ENCODE assay signal across 10 cellular contexts in genomic region chr3:196219194-196219969, GRCh38. TPM values are rescaled to one million over a fixed set of nuclear protein-coding genes. Genes with fewer than 3 reads are reported as not detected.
DNase-seq lines count a peak whose midpoint lies in the region; ATAC-seq and TF ChIP-seq lines count a peak whose summit lies in the region.
"Had no signal": no experiment of that assay in that cellular context is flagged by ENCODE, and none has a peak within 500 bp of the region (broad histone marks: within the 10 kb centered on the region; RNA-seq: fewer than 3 reads in every experiment).

No MANE protein-coding gene starts in this region.

- peaks cover 5% of the 10 kb centered on the region for H3K27me3 Mint-ChIP-seq in activated T-helper 2 cell treated with anti-CD3 and anti-CD28 coated beads, Interferon-gamma antibody, Interleukin-2, Interleukin-4, amounts not matched to agents 10 μg/mL and 5 μg/mL and 100 μg/mL, durations not matched to agents 14 hours and 24 hours and 36 hours (ENCODE audit: low read depth)
- H3K27me3 Mint-ChIP-seq in type B pancreatic cell: peaks cover 3% of the 10 kb centered on the region

- intact Hi-C loops in PC-9 (cut with micrococcal nuclease; ENCODE audit: unreplicated experiment) (loop anchor here (5.0 kb wide), 1 partner anchor 118 kb away; the partner anchor contains the start of gene TM4SF19), ovary (cut with DNase I) (no loop called here)
- intact Hi-C loops in activated T-helper 2 cell treated with anti-CD3 and anti-CD28 coated beads, Interferon-gamma antibody, Interleukin-2, Interleukin-4, amounts not matched to agents 10 μg/mL and 5 μg/mL and 100 μg/mL, durations not matched to agents 14 hours and 24 hours and 36 hours (cut with micrococcal nuclease): loop anchor here (1.0 kb wide), 1 partner anchor 37 kb away; no protein-coding TSS in a partner anchor

- H3K4me3 Mint-ChIP-seq in activated T-helper 2 cell treated with anti-CD3 and anti-CD28 coated beads, Interferon-gamma antibody, Interleukin-2, Interleukin-4, amounts not matched to agents 10 μg/mL and 5 μg/mL and 100 μg/mL, durations not matched to agents 14 hours and 24 hours and 36 hours (ENCODE audit: low read depth): peak overlapping the region; percentile 59
- peak overlapping the region; percentile 1 for H3K4me3 Mint-ChIP-seq in type B pancreatic cell

- TF ChIP-seq CTCF in PC-9 (conservative IDR thresholded peaks at IDR 0.05) (no peak), fibroblast of the aortic adventitia (IDR thresholded peaks at IDR 0.05; ENCODE audit: insufficient read depth, low read length) (no peak), ovary (IDR thresholded peaks at IDR 0.05) (no peak), type B pancreatic cell (conservative IDR thresholded peaks at IDR 0.05) (no peak)

- no peaks in the 10 kb centered on the region for H3K9me3 ChIP-seq in PC-9 (ENCODE audit: insufficient read depth, low read depth)
- H3K9me3 ChIP-seq in ovary: no peaks in the 10 kb centered on the region

- H3K4me1 ChIP-seq in PC-9 (replicated peaks; ENCODE audit: insufficient read depth): peaks cover 12% of the 10 kb centered on the region
- H3K4me1 ChIP-seq in ovary (ENCODE audit: insufficient read depth): peaks cover 3% of the 10 kb centered on the region

- H3F3A ChIP-seq in PC-9 (ENCODE audit: insufficient read depth, low read depth): no peaks in the 10 kb centered on the region

- H3K9me3 Mint-ChIP-seq in activated T-helper 2 cell treated with anti-CD3 and anti-CD28 coated beads, Interferon-gamma antibody, Interleukin-2, Interleukin-4, amounts not matched to agents 10 μg/mL and 5 μg/mL and 100 μg/mL, durations not matched to agents 14 hours and 24 hours and 36 hours: no peaks in the 10 kb centered on the region
- no peaks in the 10 kb centered on the region for H3K9me3 Mint-ChIP-seq in type B pancreatic cell

- H3K27ac Mint-ChIP-seq in activated T-helper 2 cell treated with anti-CD3 and anti-CD28 coated beads, Interferon-gamma antibody, Interleukin-2, Interleukin-4, amounts not matched to agents 10 μg/mL and 5 μg/mL and 100 μg/mL, durations not matched to agents 14 hours and 24 hours and 36 hours: peak overlapping the region; percentile 75
- H3K27ac Mint-ChIP-seq in type B pancreatic cell: no peak overlapping the region

- 0 out of 2 replicates have a peak overlapping the region, but pooled peaks have one; percentile 34 for H2AFZ ChIP-seq in PC-9

- DNase-seq in DMS 273 (lab: John Stamatoyannopoulos, UW; ENCODE audit: unreplicated experiment) (peak; percentile 87), DMS 273 treated with DMSO at 0.1 percent for 48 hours (lab: John Stamatoyannopoulos, UW) (no peak), PC-9 (peak in 1 of 2 experiments; percentile 76), fibroblast of the aortic adventitia (ENCODE audit: low read depth) (peak; percentile 84), ovary (peak; percentile 77 to 86 (median 80)), type B pancreatic cell (ENCODE audit: extremely low spot score, unreplicated experiment) (peak; percentile 60)
- DNase-seq in activated T-helper 2 cell treated with anti-CD3 and anti-CD28 coated beads, Interferon-gamma antibody, Interleukin-2, Interleukin-4, amounts not matched to agents 10 μg/mL and 5 μg/mL and 100 μg/mL, durations not matched to agents 14 hours and 24 hours and 36 hours (ENCODE audit: low spot score): peak; percentile 64

- no peaks in the 10 kb centered on the region for H3K27me3 ChIP-seq in PC-9 (ENCODE audit: insufficient read depth, low read depth)
- no peaks in the 10 kb centered on the region for H3K27me3 ChIP-seq in ovary

- peaks cover 12% of the 10 kb centered on the region for H3K4me1 Mint-ChIP-seq in activated T-helper 2 cell treated with anti-CD3 and anti-CD28 coated beads, Interferon-gamma antibody, Interleukin-2, Interleukin-4, amounts not matched to agents 10 μg/mL and 5 μg/mL and 100 μg/mL, durations not matched to agents 14 hours and 24 hours and 36 hours (ENCODE audit: low read depth)
- peaks cover 12% of the 10 kb centered on the region for H3K4me1 Mint-ChIP-seq in type B pancreatic cell (ENCODE audit: unreplicated experiment)

- H3K27ac ChIP-seq in PC-9 (no peak overlapping the region), ovary (peak overlapping the region in 1 of 2 donors; percentile 83)
- H3K27ac ChIP-seq: 22Rv1 had no signal

- H3K9me2 ChIP-seq in PC-9 (ENCODE audit: insufficient read depth): no peaks in the 10 kb centered on the region

- no peak for TF ChIP-seq EP300 in ovary (IDR thresholded peaks at IDR 0.05)

- 2 to 9% (median 4%) methylated on average over 19 of the region's 19 CpGs for WGBS in ovary, 3 donors

- POLR2A ChIA-PET in PC-9 (lab: Charles Lee; ENCODE audit: unreplicated experiment): interaction anchor here (0.7 kb wide), 1 partner anchor 655 kb away, joined by 3 read pairs; no protein-coding TSS in a partner anchor

- CTCF ChIA-PET in PC-9 (lab: Charles Lee): interaction anchor here (0.6 kb wide), 1 partner anchor 40 kb away, joined by 4 read pairs; no protein-coding TSS in a partner anchor

- H4K20me1 ChIP-seq in PC-9 (ENCODE audit: insufficient read depth): no peaks in the 10 kb centered on the region

- H3K4me3 ChIP-seq in PC-9 (no peak overlapping the region), fibroblast of the aortic adventitia (ENCODE audit: low read depth, low read length) (peak overlapping the region; percentile 56), ovary (peak overlapping the region; percentile 14)

- H3K4me2 ChIP-seq in PC-9: peak overlapping the region; percentile 0; the same call in 1 of the 2 replicates

- no peaks in the 10 kb centered on the region for H3K36me3 ChIP-seq in PC-9 (ENCODE audit: low read depth)
- no peaks in the 10 kb centered on the region for H3K36me3 ChIP-seq in ovary

- TF ChIP-seq POLR2A in ovary (IDR thresholded peaks at IDR 0.05): peak; percentile 24

- no peaks in the 10 kb centered on the region for H3K79me2 ChIP-seq in PC-9 (ENCODE audit: low read depth)

- no TSS peak for BruUV-seq in PC-9 (replicated peaks; lab: Mats Ljungman, UMichigan)

- peak; percentile 69 for ATAC-seq in HG03460 (IDR thresholded peaks at IDR 0.05; ENCODE audit: unreplicated experiment)

- H3K36me3 Mint-ChIP-seq in activated T-helper 2 cell treated with anti-CD3 and anti-CD28 coated beads, Interferon-gamma antibody, Interleukin-2, Interleukin-4, amounts not matched to agents 10 μg/mL and 5 μg/mL and 100 μg/mL, durations not matched to agents 14 hours and 24 hours and 36 hours (ENCODE audit: low read depth): no peaks in the 10 kb centered on the region
- no peaks in the 10 kb centered on the region for H3K36me3 Mint-ChIP-seq in type B pancreatic cell

RNA-seq across cellular contexts. Expression of gene SLC51A, which starts 3.0 kb away (rescaled TPM):
- total RNA-seq in PC-9 (2021) (10.3 and 13.9 TPM in 2 replicates), fibroblast of the aortic adventitia (ENCODE audit: low replicate concordance) (not detected in 2 replicates), ovary (10 to 100 TPM in 3 of 7 donors, 1 to 10 TPM in 4; 2.6 to 14.2 (median 9.0) TPM), type B pancreatic cell (ENCODE audit: low replicate concordance) (3.7 and 4.7 TPM in 2 replicates)
- not detected in 2 replicates for total RNA-seq in activated T-helper 2 cell treated with anti-CD3 and anti-CD28 coated beads, Interferon-gamma antibody, Interleukin-2, Interleukin-4, amounts not matched to agents 10 μg/mL and 5 μg/mL and 100 μg/mL, durations not matched to agents 14 hours and 24 hours and 36 hours
- 10 to 100 TPM in 1 of 2 donors, 1 to 10 TPM in 1; 7.3 to 10.5 TPM for polyA plus RNA-seq in ovary
- total RNA-seq: lower leg skin had no signal

RNA-seq across cellular contexts. Expression of gene ZDHHC19, which starts 8.2 kb away (rescaled TPM):
- total RNA-seq in PC-9 (2021) (not detected in 2 replicates), fibroblast of the aortic adventitia (ENCODE audit: low replicate concordance) (not detected in 2 replicates), ovary (1 to 10 TPM in 6 of 7 donors, under 1 TPM in 1; 0.24 to 9.3 (median 3.8) TPM), type B pancreatic cell (ENCODE audit: low replicate concordance) (0.85 TPM in 1 of 2 replicates, not detected in the other)
- not detected in 2 replicates for total RNA-seq in activated T-helper 2 cell treated with anti-CD3 and anti-CD28 coated beads, Interferon-gamma antibody, Interleukin-2, Interleukin-4, amounts not matched to agents 10 μg/mL and 5 μg/mL and 100 μg/mL, durations not matched to agents 14 hours and 24 hours and 36 hours
- 1 to 10 TPM; 4.7 to 4.9 TPM for polyA plus RNA-seq in ovary
- total RNA-seq: lower leg skin had no signal

Comparison
In these comparisons a context has a peak if more than half of its experiments do, and no peak if none do; other contexts are left out.
1. intact Hi-C loops: an anchor here in PC-9 (5.0 kb wide) and activated T-helper 2 cell treated with anti-CD3 and anti-CD28 coated beads, Interferon-gamma antibody, Interleukin-2, Interleukin-4, amounts not matched to agents 10 μg/mL and 5 μg/mL and 100 μg/mL, durations not matched to agents 14 hours and 24 hours and 36 hours (1.0 kb wide); none called in ovary.